20 cellular contexts compared by ENCODE assay signal in genomic region chr22:45656577-45656976, GRCh38. TPM values are rescaled to one million over a fixed set of nuclear protein-coding genes. Genes with fewer than 3 reads are reported as not detected.
DNase-seq lines count a peak whose midpoint lies in the region; ATAC-seq, FAIRE-seq and TF ChIP-seq lines count a peak whose summit lies in the region.
"Had no signal": no experiment of that assay in that cellular context is flagged by ENCODE, and none has a peak within 500 bp of the region (broad histone marks: within the 10 kb centered on the region; RNA-seq: fewer than 3 reads in every experiment).

No MANE protein-coding gene starts in this region.

- H3K4me1 Mint-ChIP-seq in chondrocyte (ENCODE audit: low read depth), result no peaks in the 10 kb centered on the region
- H3K4me1 Mint-ChIP-seq: CD4-positive, alpha-beta memory T cell had no signal

- no peak for ATAC-seq in K562
- ATAC-seq: HCT116 had no signal

- H4K20me1 ChIP-seq in K562 (replicated peaks; ENCODE audit: control insufficient read depth, insufficient read depth, low read length), result no peaks in the 10 kb centered on the region

- H3K4me2 ChIP-seq in K562 (ENCODE audit: insufficient read depth, low read length), result no peak overlapping the region

- no peaks in the 10 kb centered on the region for H3K36me3 ChIP-seq in K562 (ENCODE audit: control insufficient read depth, insufficient read depth, low read length)
- H3K36me3 ChIP-seq: BE2C had no signal

- FAIRE-seq in K562 (lab: Jason Lieb, UNC), result no peak
- FAIRE-seq: A204.1, D721Med, G401.6, GM12891, HTR-8/SVneo had no signal

- no peak for TF ChIP-seq POLR2A in K562 (conservative IDR thresholded peaks at IDR 0.05)

- TF ChIP-seq RAD21 in K562 (CRISPR knock-in tag; conservative IDR thresholded peaks at IDR 0.05 in 1 of 2, IDR thresholded peaks at IDR 0.05 in 1 of 2), result no peak

- H3K4me3 ChIP-seq in K562, result no peak overlapping the region

- DNase-seq in HCEC 1CT, result peak; percentile 5
- peak; percentile 18 for DNase-seq in NCI-H524 treated with DMSO at 0.1 percent for 48 hours (lab: John Stamatoyannopoulos, UW)
- no peak for DNase-seq in K562 (ENCODE audit: extremely low read depth in 1 of 4, low spot score in 3 of 4)
- peak; percentile 37 for DNase-seq in iris pigment epithelial cell (ENCODE audit: low read depth)
- DNase-seq in GM19240 (ENCODE audit: insufficient read length, low spot score), result no peak
- no peak for DNase-seq in chondrocyte (ENCODE audit: low spot score)
- no peak for DNase-seq in medulla oblongata (ENCODE audit: extremely low spot score)
- DNase-seq: BE2C; CD4-positive, alpha-beta memory T cell; COR-L47; DMS153; DMS79 treated with DMSO at 0.1 percent for 48 hours; EL had no signal

- intact Hi-C loops in K562 (cut with micrococcal nuclease), result no loop called here

- POLR2A ChIA-PET in K562 (lab: Yijun Ruan, JAX), result no interaction called here

- no peak for TF ChIP-seq EP300 in K562 (IDR thresholded peaks at IDR 0.05; ENCODE audit: low read length)

- H3K27me3 Mint-ChIP-seq in chondrocyte (ENCODE audit: low read depth), result peaks cover 9% of the 10 kb centered on the region

- H3K27me3 ChIP-seq in K562 (ENCODE audit: control insufficient read depth in 2 of 2, insufficient read depth in 2 of 2, low read length in 2 of 2), result peaks cover 7 to 14% of the 10 kb centered on the region in 2 experiments; a peak in 3 of 5 replicates
- H3K27me3 ChIP-seq: BE2C had no signal

- H3K9me1 ChIP-seq in K562 (ENCODE audit: control insufficient read depth, insufficient read depth, low read length), result no peaks in the 10 kb centered on the region

- no peaks in the 10 kb centered on the region for H3K36me3 Mint-ChIP-seq in chondrocyte (ENCODE audit: low read depth)
- H3K36me3 Mint-ChIP-seq: CD4-positive, alpha-beta memory T cell had no signal

- no peaks in the 10 kb centered on the region for H3K4me1 ChIP-seq in K562 (replicated peaks in 1 of 2; ENCODE audit: control insufficient read depth in 2 of 2, insufficient read depth in 2 of 2, low read length in 2 of 2)

- H3K4me3 Mint-ChIP-seq in chondrocyte (ENCODE audit: unreplicated experiment), result no peak overlapping the region
- H3K4me3 Mint-ChIP-seq: CD4-positive, alpha-beta memory T cell had no signal

- no CpG with 5 or more reads among the region's 2 CpGs for WGBS in K562 (ENCODE audit: insufficient coverage, low coverage, missing lambda C conversion rate)

- no peaks in the 10 kb centered on the region for H3K9me3 Mint-ChIP-seq in chondrocyte (ENCODE audit: low read depth)

- no peak overlapping the region for H3K27ac Mint-ChIP-seq in chondrocyte (ENCODE audit: unreplicated experiment)
- H3K27ac Mint-ChIP-seq: CD4-positive, alpha-beta memory T cell had no signal

- no TSS peak for BruUV-seq in K562 (replicated peaks; lab: Mats Ljungman, UMichigan)

- H3K9ac ChIP-seq in K562 (ENCODE audit: insufficient read depth in 1 of 2, low read depth in 2 of 2, low read length in 2 of 2), result no peak overlapping the region

- CTCF ChIA-PET in K562 (lab: Yijun Ruan, JAX; ENCODE audit: low intra/inter-chr PET ratio), result no interaction called here

- no peaks in the 10 kb centered on the region for H3K79me2 ChIP-seq in K562 (ENCODE audit: control insufficient read depth, insufficient read depth, low read length)

- in situ Hi-C loops in K562 (cut with MboI), result no loop called here

- no peak overlapping the region for H2AFZ ChIP-seq in K562 (ENCODE audit: low read depth, low read length)

- no peak overlapping the region for H3K27ac ChIP-seq in K562 (ENCODE audit: extremely low read depth, low read depth, low read length)
- H3K27ac ChIP-seq: C4-2B had no signal

- TF ChIP-seq CTCF in K562 (IDR thresholded peaks at IDR 0.05 in 2 of 3, conservative IDR thresholded peaks at IDR 0.05 in 1 of 3; ENCODE audit: insufficient read depth in 2 of 3, low read depth in 1 of 3, low read length in 3 of 3) (no peak), chondrocyte (IDR thresholded peaks at IDR 0.05) (no peak)

- no peaks in the 10 kb centered on the region for H3K9me3 ChIP-seq in K562 (replicated peaks; ENCODE audit: control insufficient read depth, insufficient read depth, low read depth, low read length)
- H3K9me3 ChIP-seq: BE2C had no signal

TF ChIP-seq in K562, 482 proteins besides CTCF, POLR2A, EP300 and RAD21:
- TF ChIP-seq SAFB2 (IDR thresholded peaks at IDR 0.05; ENCODE audit: borderline replicate concordance, low read depth, low read length, severe bottlenecking) (no peak), CEBPB (tag; IDR thresholded peaks at IDR 0.05) (peak; percentile 37; the same call in 1 of the 2 replicates)

RNA-seq across cellular contexts. Expression of gene ATXN10, which starts 15.1 kb away (rescaled TPM):
- 53.4 and 83.4 TPM in 2 replicates for total RNA-seq in K562 (2011; cell fraction: chromatin; rRNA removed; ENCODE audit: low replicate concordance)
- total RNA-seq in K562 (2011; cell fraction: nucleolus; rRNA removed), result 26.8 and 40.0 TPM in 2 replicates
- 36.8 and 43.4 TPM in 2 replicates for total RNA-seq in K562 (2011; cell fraction: nucleoplasm; rRNA removed)
- total RNA-seq in K562 (2014; rRNA removed), result 16.6 and 21.7 TPM in 2 replicates
- 32.2 and 35.3 TPM in 2 replicates for total RNA-seq in K562 (2014; rRNA removed; fragmentation: Illumina TruSeq; extraction: Trizol)
- total RNA-seq in K562 (2015; rRNA removed; fragmentation: Illumina TruSeq; extraction: Trizol), result 26.6 and 33.6 TPM in 2 replicates
- 66.7 and 72.9 TPM in 2 replicates for total RNA-seq in K562 (2021)
- polyA plus RNA-seq in K562 (2011; rRNA removed), result 165 and 190 TPM in 2 replicates
- 21.2 and 70.6 TPM in 2 replicates for polyA plus RNA-seq in K562 (2011; cell fraction: cytosol; rRNA removed)
- polyA plus RNA-seq in K562 (2011; cell fraction: nucleus; rRNA removed), result 27.9 and 39.6 TPM in 2 replicates
- polyA plus RNA-seq in K562 (2012), result 62.7 and 69.3 TPM in 2 replicates
- 88.2 and 109 TPM in 2 replicates for polyA plus RNA-seq in K562 (2014; fragmentation: Illumina TruSeq; extraction: Trizol)
- 10 to 100 TPM; 11.5 to 16.4 TPM for polyA plus RNA-seq in K562 (2014; fragmentation: Nextera tagmentation; extraction: Ambion mirVana)
- 38.9 and 60.4 TPM in 2 replicates for polyA plus RNA-seq in K562 (2014; rRNA removed)
- 209 and 220 TPM in 2 replicates for polyA minus RNA-seq in K562 (2011; rRNA and poly(A)+ RNA removed)
- 51.2 and 64.3 TPM in 2 replicates for polyA minus RNA-seq in K562 (2011; cell fraction: cytosol; rRNA and poly(A)+ RNA removed)
- 21.4 and 35.2 TPM in 2 replicates for polyA minus RNA-seq in K562 (2011; cell fraction: nucleus; rRNA and poly(A)+ RNA removed)
- total RNA-seq in chondrocyte, result 113 to 146 TPM (median 117 TPM) in 3 replicates

Comparison
In these comparisons a context has a peak if more than half of its experiments do, and no peak if none do; other contexts are left out.
1. DNase-seq: peak in HCEC 1CT (single experiment), NCI-H524 treated with DMSO at 0.1 percent for 48 hours (single experiment) and iris pigment epithelial cell (single experiment); none in K562 (0 of 4), GM19240 (single experiment), chondrocyte (single experiment) and medulla oblongata (single experiment).